Comparison of ENCODE assay signal across 1 cellular context in the genomic region with DNA sequence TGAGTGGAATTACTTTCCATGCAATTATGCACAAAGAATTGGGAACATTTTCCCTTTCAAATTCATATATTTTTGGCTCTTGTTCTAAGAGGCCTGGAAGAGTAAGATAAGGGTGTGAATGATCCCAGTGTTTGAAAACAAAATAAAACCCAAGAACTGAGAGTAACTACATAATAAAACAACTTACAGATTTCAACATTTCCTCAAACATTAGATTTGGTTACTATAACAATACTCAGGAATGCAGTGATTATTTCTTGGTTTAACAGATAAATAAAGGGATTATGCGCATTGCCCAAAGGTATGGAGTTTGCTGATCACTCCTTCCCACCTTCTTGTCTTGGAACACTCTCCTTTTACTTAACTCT.
TF ChIP-seq lines count a peak whose summit lies in the region.

No MANE protein-coding gene starts in this region.

TF ChIP-seq in HepG2, 621 proteins besides CTCF, POLR2A, EP300 and RAD21 (continued from another document):
- TF ChIP-seq, protein P1, sequence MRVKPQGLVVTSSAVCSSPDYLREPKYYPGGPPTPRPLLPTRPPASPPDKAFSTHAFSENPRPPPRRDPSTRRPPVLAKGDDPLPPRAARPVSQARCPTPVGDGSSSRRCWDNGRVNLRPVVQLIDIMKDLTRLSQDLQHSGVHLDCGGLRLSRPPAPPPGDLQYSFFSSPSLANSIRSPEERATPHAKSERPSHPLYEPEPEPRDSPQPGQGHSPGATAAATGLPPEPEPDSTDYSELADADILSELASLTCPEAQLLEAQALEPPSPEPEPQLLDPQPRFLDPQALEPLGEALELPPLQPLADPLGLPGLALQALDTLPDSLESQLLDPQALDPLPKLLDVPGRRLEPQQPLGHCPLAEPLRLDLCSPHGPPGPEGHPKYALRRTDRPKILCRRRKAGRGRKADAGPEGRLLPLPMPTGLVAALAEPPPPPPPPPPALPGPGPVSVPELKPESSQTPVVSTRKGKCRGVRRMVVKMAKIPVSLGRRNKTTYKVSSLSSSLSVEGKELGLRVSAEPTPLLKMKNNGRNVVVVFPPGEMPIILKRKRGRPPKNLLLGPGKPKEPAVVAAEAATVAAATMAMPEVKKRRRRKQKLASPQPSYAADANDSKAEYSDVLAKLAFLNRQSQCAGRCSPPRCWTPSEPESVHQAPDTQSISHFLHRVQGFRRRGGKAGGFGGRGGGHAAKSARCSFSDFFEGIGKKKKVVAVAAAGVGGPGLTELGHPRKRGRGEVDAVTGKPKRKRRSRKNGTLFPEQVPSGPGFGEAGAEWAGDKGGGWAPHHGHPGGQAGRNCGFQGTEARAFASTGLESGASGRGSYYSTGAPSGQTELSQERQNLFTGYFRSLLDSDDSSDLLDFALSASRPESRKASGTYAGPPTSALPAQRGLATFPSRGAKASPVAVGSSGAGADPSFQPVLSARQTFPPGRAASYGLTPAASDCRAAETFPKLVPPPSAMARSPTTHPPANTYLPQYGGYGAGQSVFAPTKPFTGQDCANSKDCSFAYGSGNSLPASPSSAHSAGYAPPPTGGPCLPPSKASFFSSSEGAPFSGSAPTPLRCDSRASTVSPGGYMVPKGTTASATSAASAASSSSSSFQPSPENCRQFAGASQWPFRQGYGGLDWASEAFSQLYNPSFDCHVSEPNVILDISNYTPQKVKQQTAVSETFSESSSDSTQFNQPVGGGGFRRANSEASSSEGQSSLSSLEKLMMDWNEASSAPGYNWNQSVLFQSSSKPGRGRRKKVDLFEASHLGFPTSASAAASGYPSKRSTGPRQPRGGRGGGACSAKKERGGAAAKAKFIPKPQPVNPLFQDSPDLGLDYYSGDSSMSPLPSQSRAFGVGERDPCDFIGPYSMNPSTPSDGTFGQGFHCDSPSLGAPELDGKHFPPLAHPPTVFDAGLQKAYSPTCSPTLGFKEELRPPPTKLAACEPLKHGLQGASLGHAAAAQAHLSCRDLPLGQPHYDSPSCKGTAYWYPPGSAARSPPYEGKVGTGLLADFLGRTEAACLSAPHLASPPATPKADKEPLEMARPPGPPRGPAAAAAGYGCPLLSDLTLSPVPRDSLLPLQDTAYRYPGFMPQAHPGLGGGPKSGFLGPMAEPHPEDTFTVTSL (CRISPR knock-in tag; IDR thresholded peaks at IDR 0.05; ENCODE audit: borderline replicate concordance): no peak
- TF ChIP-seq ZNF496 (CRISPR knock-in tag; IDR thresholded peaks at IDR 0.05; ENCODE audit: insufficient replicate concordance) (no peak), BCL6 (CRISPR knock-in tag; IDR thresholded peaks at IDR 0.05) (no peak)
